ENCODE assay signal across 29 cellular contexts in the genomic region with DNA sequence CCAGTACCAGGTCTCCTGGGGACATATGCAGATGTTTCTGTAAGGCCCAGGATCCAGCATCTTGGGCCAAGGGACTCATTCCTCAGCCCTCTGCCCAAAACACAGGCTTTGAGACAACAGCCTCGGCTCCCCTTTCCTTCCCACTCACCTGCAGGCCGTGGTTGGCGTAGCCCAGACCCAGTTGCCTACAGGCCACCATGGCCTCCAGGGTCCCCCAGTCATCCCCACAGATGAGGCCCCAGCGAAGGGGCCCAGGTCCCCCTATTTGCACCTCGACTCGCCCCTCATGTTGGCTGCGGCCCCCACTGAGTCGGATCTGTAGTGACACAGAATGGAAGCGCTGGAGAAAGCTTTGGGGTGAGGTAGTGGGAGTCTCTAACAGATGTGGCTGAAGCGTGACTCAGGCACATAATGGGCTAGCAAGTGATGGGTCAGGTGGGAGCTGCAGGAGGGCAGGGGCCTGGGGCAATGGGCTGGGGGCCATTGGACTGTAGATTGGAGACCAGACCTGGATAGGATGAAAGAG. TPM values are rescaled to one million over a fixed set of nuclear protein-coding genes. Genes with fewer than 3 reads are reported as not detected.
"Had no signal": no experiment of that assay in that cellular context is flagged by ENCODE, and none has a peak within 500 bp of the region (broad histone marks: within the 10 kb centered on the region; RNA-seq: fewer than 3 reads in every experiment).

No MANE protein-coding gene starts in this region.

- H3K27ac ChIP-seq: left ventricle myocardium inferior, neural progenitor cell, neutrophil, ovary, prostate gland, sigmoid colon, tibial nerve, vagina had no signal

- H3K27me3 ChIP-seq: neural progenitor cell, neutrophil, ovary, sigmoid colon, tibial nerve, vagina had no signal

- H3K4me2 ChIP-seq: neural progenitor cell had no signal

- H3K36me3 ChIP-seq: neural progenitor cell, ovary, prostate gland had no signal

- ATAC-seq: natural killer cell, right cardiac atrium had no signal

- H3K4me1 ChIP-seq: prostate gland had no signal

- FAIRE-seq: islet of Langerhans, small intestine had no signal

- H2AFZ ChIP-seq: neural progenitor cell had no signal

- H3K4me3 ChIP-seq: left ventricle myocardium inferior, lung, neural progenitor cell, ovary, prostate gland, sigmoid colon, tibial nerve, vagina had no signal

- H3K9ac ChIP-seq: neural progenitor cell had no signal

- DNase-seq: hypothalamus; immature natural killer cell; left ventricle myocardium inferior; mesendoderm; naive B cell; natural killer cell; nephron progenitor cell; occipital lobe; ovary; retina; right cardiac atrium; sigmoid colon; small intestine; stimulated activated CD4-positive, alpha-beta T cell treated with anti-CD3 and anti-CD28 coated beads, Interleukin-1b, Interleukin-23, amount 100 ng/mL, for 48 hours; stimulated activated CD4-positive, alpha-beta T cell treated with anti-CD3 and anti-CD28 coated beads, Interleukin-2, amount 100 ng/mL, for 48 hours; stimulated activated CD4-positive, alpha-beta T cell treated with anti-CD3 and anti-CD28 coated beads, Interleukin-4, amount 100 ng/mL, for 4 hours; stimulated activated CD8-positive, alpha-beta memory T cell treated with anti-CD3 and anti-CD28 coated beads, Interleukin-4, amount 100 ng/mL, for 48 hours; stimulated activated naive CD4-positive, alpha-beta T cell treated with Interleukin-2 at 50 U/mL for 16 hours; stimulated activated naive CD8-positive, alpha-beta T cell treated with anti-CD3 and anti-CD28 coated beads, Interleukin-15, amount 100 ng/mL, for 72 hours; substantia nigra had no signal

- H3K9me3 ChIP-seq: left ventricle myocardium inferior, neutrophil, ovary, prostate gland, sigmoid colon, tibial nerve, vagina had no signal

RNA-seq across cellular contexts. Expression of a gene that starts 9.5 kb away (rescaled TPM):
- total RNA-seq: kidney epithelial cell, mononuclear cell, occipital lobe, prostate gland, right cardiac atrium, sigmoid colon had no signal
- polyA plus RNA-seq: immature natural killer cell, right cardiac atrium had no signal
